In the genomic region with DNA sequence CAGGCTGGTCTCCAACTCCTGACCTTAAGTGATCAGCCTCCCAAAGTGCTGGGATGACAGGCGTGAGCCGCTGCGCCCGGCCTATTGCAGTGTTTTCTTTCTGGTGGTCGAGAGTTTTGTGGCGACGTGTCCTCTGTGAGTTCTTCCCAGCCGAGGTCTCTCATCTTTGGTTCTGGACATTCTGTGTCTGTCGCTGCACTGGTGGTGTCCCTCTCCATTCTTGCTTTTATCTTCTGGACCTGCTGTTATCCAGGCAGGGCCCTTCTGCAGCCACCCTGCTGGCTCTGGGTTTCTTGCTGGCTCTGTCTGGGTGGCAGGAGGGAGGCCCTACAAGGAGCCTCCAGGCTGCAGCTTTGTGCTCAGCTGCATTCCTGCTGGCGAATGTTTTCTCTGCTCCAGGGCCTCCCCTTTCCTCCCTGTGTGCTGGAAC, we compare ENCODE assay signal across 10 cellular contexts. TPM values are rescaled to one million over a fixed set of nuclear protein-coding genes. Genes with fewer than 3 reads are reported as not detected.
DNase-seq lines count a peak whose midpoint lies in the region; ATAC-seq and TF ChIP-seq lines count a peak whose summit lies in the region.
"Had no signal": no experiment of that assay in that cellular context is flagged by ENCODE, and none has a peak within 500 bp of the region (broad histone marks: within the 10 kb centered on the region; RNA-seq: fewer than 3 reads in every experiment).

No MANE protein-coding gene starts in this region.

- no peaks in the 10 kb centered on the region for H3K9me3 Mint-ChIP-seq in endothelial cell (ENCODE audit: unreplicated experiment)
- peaks cover 7% of the 10 kb centered on the region for H3K9me3 Mint-ChIP-seq in stimulated activated memory B cell treated with anti-CD40 and anti-IgM and Interleukin-4, amounts not matched to agents 10 μg/mL and 1 μg/mL and 100 μg/mL, for 72 hours

- no peaks in the 10 kb centered on the region for H3K9me3 ChIP-seq in SK-N-SH

- 78% methylated on average over 10 of the region's 10 CpGs for WGBS in SK-N-SH (ENCODE audit: low lambda C conversion rate)

- POLR2A ChIA-PET in RWPE1 (lab: Yijun Ruan, JAX; ENCODE audit: low non-redundant PET) = no interaction called here
- POLR2A ChIA-PET in SK-N-SH (lab: Yijun Ruan, JAX) = no interaction called here

- H3K79me2 ChIP-seq in SK-N-SH (ENCODE audit: insufficient read depth) = no peaks in the 10 kb centered on the region

- no peak for TF ChIP-seq CTCF in RWPE1 (conservative IDR thresholded peaks at IDR 0.05; ENCODE audit: low read depth)
- no peak for TF ChIP-seq CTCF in endothelial cell (IDR thresholded peaks at IDR 0.05; ENCODE audit: unreplicated experiment)
- TF ChIP-seq CTCF in SK-N-SH (IDR thresholded peaks at IDR 0.05) = no peak

- H3K4me3 ChIP-seq in SK-N-SH (ENCODE audit: low read depth in 2 of 2, low read length in 1 of 2) = no peak overlapping the region

- TF ChIP-seq EP300 in SK-N-SH (IDR thresholded peaks at IDR 0.05; ENCODE audit: borderline replicate concordance in 1 of 2, low read depth in 1 of 2, low read length in 1 of 2) = no peak

- peak overlapping the region; percentile 1 for H3K27ac Mint-ChIP-seq in endothelial cell (ENCODE audit: unreplicated experiment)
- H3K27ac Mint-ChIP-seq in stimulated activated memory B cell treated with anti-CD40 and anti-IgM and Interleukin-4, amounts not matched to agents 10 μg/mL and 1 μg/mL and 100 μg/mL, for 72 hours = peak overlapping the region; percentile 84

- no peaks in the 10 kb centered on the region for H3K9me2 ChIP-seq in SK-N-SH

- TF ChIP-seq RAD21 in SK-N-SH (IDR thresholded peaks at IDR 0.05; ENCODE audit: low read length) = no peak

- CTCF ChIA-PET in RWPE1 (lab: Yijun Ruan, JAX) = no interaction called here
- CTCF ChIA-PET in SK-N-SH (lab: Yijun Ruan, JAX) = no interaction called here

- peaks cover 0 to 4% of the 10 kb centered on the region in 2 experiments; a peak in 1 of 4 replicates for H3K4me1 ChIP-seq in SK-N-SH (ENCODE audit: control insufficient read depth in 1 of 2, insufficient read depth in 2 of 2, low read depth in 1 of 2, low read length in 1 of 2)

- H3K4me3 Mint-ChIP-seq in endothelial cell (ENCODE audit: unreplicated experiment) = no peak overlapping the region
- H3K4me3 Mint-ChIP-seq in stimulated activated memory B cell treated with anti-CD40 and anti-IgM and Interleukin-4, amounts not matched to agents 10 μg/mL and 1 μg/mL and 100 μg/mL, for 72 hours = no peak overlapping the region

- H3K36me3 Mint-ChIP-seq in endothelial cell (ENCODE audit: low read depth, unreplicated experiment) = peaks cover 15% of the 10 kb centered on the region
- peaks cover 54% of the 10 kb centered on the region for H3K36me3 Mint-ChIP-seq in stimulated activated memory B cell treated with anti-CD40 and anti-IgM and Interleukin-4, amounts not matched to agents 10 μg/mL and 1 μg/mL and 100 μg/mL, for 72 hours

- no peaks in the 10 kb centered on the region for H3K36me3 ChIP-seq in SK-N-SH (replicated peaks in 1 of 2; ENCODE audit: control insufficient read depth in 1 of 2, insufficient read depth in 2 of 2, low read length in 1 of 2)

- no peaks in the 10 kb centered on the region for H3F3A ChIP-seq in SK-N-SH (replicated peaks; ENCODE audit: insufficient read depth)

- no peak overlapping the region for H3K4me2 ChIP-seq in SK-N-SH

- no peaks in the 10 kb centered on the region for H3K27me3 ChIP-seq in SK-N-SH (ENCODE audit: insufficient read depth)

- no peaks in the 10 kb centered on the region for H4K20me1 ChIP-seq in SK-N-SH (ENCODE audit: insufficient read depth)

- H3K9ac ChIP-seq in SK-N-SH = no peak overlapping the region

- peaks cover 25% of the 10 kb centered on the region for H3K4me1 Mint-ChIP-seq in endothelial cell (ENCODE audit: unreplicated experiment)
- peaks cover 48% of the 10 kb centered on the region for H3K4me1 Mint-ChIP-seq in stimulated activated memory B cell treated with anti-CD40 and anti-IgM and Interleukin-4, amounts not matched to agents 10 μg/mL and 1 μg/mL and 100 μg/mL, for 72 hours

- no peak for ATAC-seq in stimulated activated memory B cell treated with anti-CD40 and anti-IgM and Interleukin-4, amounts not matched to agents 10 μg/mL and 1 μg/mL and 100 μg/mL, for 72 hours

- peak; percentile 46 for DNase-seq in activated effector memory CD4-positive, alpha-beta T cell treated with anti-CD3 and anti-CD28 coated beads, Interleukin-2, amount 50 U/mL, for 16 hours
- DNase-seq in activated effector memory CD4-positive, alpha-beta T cell treated with Interleukin-2 at 50 U/mL for 16 hours = no peak
- DNase-seq in RWPE1 (ENCODE audit: low spot score) (no peak), endothelial cell (ENCODE audit: low spot score) (no peak), SK-N-SH (no peak), KG1 (lab: John Stamatoyannopoulos, UW) (no peak), GM19238 (ENCODE audit: insufficient read length, low spot score) (no peak)
- DNase-seq: occipital lobe had no signal

- H3K27ac ChIP-seq in RWPE1 (peak overlapping the region; percentile 78), SK-N-SH (ENCODE audit: low read depth in 2 of 2, low read length in 1 of 2) (no peak overlapping the region)
- H3K27ac ChIP-seq: C4-2B had no signal

- no peak overlapping the region for H2AFZ ChIP-seq in SK-N-SH (ENCODE audit: low read depth)

- H3K27me3 Mint-ChIP-seq in endothelial cell (ENCODE audit: unreplicated experiment) = peaks cover 10% of the 10 kb centered on the region
- peaks cover 22% of the 10 kb centered on the region for H3K27me3 Mint-ChIP-seq in stimulated activated memory B cell treated with anti-CD40 and anti-IgM and Interleukin-4, amounts not matched to agents 10 μg/mL and 1 μg/mL and 100 μg/mL, for 72 hours

TF ChIP-seq in SK-N-SH, 30 proteins besides CTCF, POLR2A, EP300 and RAD21 (continues in another document):
- TF ChIP-seq, protein P1, sequence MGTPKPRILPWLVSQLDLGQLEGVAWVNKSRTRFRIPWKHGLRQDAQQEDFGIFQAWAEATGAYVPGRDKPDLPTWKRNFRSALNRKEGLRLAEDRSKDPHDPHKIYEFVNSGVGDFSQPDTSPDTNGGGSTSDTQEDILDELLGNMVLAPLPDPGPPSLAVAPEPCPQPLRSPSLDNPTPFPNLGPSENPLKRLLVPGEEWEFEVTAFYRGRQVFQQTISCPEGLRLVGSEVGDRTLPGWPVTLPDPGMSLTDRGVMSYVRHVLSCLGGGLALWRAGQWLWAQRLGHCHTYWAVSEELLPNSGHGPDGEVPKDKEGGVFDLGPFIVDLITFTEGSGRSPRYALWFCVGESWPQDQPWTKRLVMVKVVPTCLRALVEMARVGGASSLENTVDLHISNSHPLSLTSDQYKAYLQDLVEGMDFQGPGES (IDR thresholded peaks at IDR 0.05; ENCODE audit: low read depth, low read length) = no peak
- no peak for TF ChIP-seq NFIC (IDR thresholded peaks at IDR 0.05; ENCODE audit: borderline replicate concordance)
- no peak for TF ChIP-seq JUND (IDR thresholded peaks at IDR 0.05)
- TF ChIP-seq POLR2AphosphoS5 (IDR thresholded peaks at IDR 0.05; ENCODE audit: low read depth, low read length) = no peak
- no peak for TF ChIP-seq RFX5 (IDR thresholded peaks at IDR 0.05; ENCODE audit: low read length)
- TF ChIP-seq TCF12 (IDR thresholded peaks at IDR 0.05) = no peak
- TF ChIP-seq CHD2 (IDR thresholded peaks at IDR 0.05; ENCODE audit: low read length, partially characterized antibody) = no peak
- no peak for TF ChIP-seq SMC3 (IDR thresholded peaks at IDR 0.05; ENCODE audit: low read depth, low read length)
- TF ChIP-seq, protein P2, sequence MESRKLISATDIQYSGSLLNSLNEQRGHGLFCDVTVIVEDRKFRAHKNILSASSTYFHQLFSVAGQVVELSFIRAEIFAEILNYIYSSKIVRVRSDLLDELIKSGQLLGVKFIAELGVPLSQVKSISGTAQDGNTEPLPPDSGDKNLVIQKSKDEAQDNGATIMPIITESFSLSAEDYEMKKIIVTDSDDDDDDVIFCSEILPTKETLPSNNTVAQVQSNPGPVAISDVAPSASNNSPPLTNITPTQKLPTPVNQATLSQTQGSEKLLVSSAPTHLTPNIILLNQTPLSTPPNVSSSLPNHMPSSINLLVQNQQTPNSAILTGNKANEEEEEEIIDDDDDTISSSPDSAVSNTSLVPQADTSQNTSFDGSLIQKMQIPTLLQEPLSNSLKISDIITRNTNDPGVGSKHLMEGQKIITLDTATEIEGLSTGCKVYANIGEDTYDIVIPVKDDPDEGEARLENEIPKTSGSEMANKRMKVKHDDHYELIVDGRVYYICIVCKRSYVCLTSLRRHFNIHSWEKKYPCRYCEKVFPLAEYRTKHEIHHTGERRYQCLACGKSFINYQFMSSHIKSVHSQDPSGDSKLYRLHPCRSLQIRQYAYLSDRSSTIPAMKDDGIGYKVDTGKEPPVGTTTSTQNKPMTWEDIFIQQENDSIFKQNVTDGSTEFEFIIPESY (IDR thresholded peaks at IDR 0.05; ENCODE audit: borderline replicate concordance, low read depth) = no peak
- TF ChIP-seq MAX (IDR thresholded peaks at IDR 0.05; ENCODE audit: low read depth) = no peak
- TF ChIP-seq FOXJ3 (CRISPR knock-in tag; IDR thresholded peaks at IDR 0.05) = no peak
- TF ChIP-seq USF1 (IDR thresholded peaks at IDR 0.05; ENCODE audit: borderline replicate concordance, low read depth) = no peak
- no peak for TF ChIP-seq RXRA (IDR thresholded peaks at IDR 0.05; ENCODE audit: borderline replicate concordance, low read depth)
- TF ChIP-seq TEAD4 (IDR thresholded peaks at IDR 0.05; ENCODE audit: borderline replicate concordance, insufficient read depth) = no peak
- TF ChIP-seq NRF1 (IDR thresholded peaks at IDR 0.05; ENCODE audit: low read depth, low read length) = no peak

RNA-seq across cellular contexts. Expression of gene EXOC3, which starts 49.1 kb away (rescaled TPM):
- 43.9 TPM for total RNA-seq in endothelial cell (ENCODE audit: unreplicated experiment)
- 23.0 and 25.7 TPM in 2 replicates for polyA plus RNA-seq in SK-N-SH (2012; rRNA removed)
- 12.9 and 16.6 TPM in 2 replicates for polyA plus RNA-seq in SK-N-SH (2012; cell fraction: cytosol; rRNA removed)
- 58.8 and 60.0 TPM in 2 replicates for polyA plus RNA-seq in SK-N-SH (2012; cell fraction: nucleus; rRNA removed)
